ENCODE assay signal across 14 cellular contexts in the genomic region with DNA sequence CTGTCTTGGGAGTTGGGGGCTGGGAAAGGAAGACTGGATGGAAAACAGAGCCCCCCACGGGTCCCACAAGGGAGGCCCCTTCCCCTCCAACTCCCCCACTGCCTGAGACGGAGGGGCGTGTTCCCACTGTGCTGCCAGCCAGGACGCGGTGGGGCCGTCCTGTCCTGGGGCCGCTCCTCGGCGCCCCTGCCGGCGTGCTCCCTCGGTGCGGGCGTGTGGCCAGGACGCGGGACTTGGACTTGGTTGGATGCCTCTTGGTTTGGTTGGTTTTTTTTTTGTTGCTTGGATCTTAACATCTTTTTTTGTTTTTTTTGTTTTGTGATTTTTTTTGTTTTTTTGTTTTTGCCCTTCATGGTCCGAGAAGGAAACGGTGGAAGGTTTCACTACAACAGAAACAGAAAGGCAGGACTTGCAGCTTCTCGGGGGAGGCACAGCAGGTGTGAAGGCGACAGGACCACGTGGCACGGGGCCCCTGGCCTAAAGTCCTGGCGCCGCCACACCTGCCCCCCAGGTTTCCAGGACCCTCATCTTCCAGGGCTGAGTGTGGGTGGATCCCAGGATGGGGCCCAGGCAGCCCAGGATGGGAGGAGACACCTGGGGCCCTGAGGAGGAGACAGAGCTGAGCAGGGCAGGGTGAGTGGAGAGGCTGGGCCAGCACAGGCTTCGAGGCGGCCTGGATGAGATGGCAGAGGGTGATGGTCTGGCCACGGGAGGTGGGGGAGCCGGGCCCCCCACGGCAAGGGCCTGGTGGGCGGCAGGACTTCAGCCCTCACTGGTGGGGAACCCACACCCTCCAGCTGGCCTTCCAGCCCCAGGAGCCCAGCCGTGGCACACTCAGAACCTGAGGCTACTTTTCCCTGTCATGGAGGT. TPM values are rescaled to one million over a fixed set of nuclear protein-coding genes. Genes with fewer than 3 reads are reported as not detected.
DNase-seq lines count a peak whose midpoint lies in the region; ATAC-seq and TF ChIP-seq lines count a peak whose summit lies in the region.
"Had no signal": no experiment of that assay in that cellular context is flagged by ENCODE, and none has a peak within 500 bp of the region (broad histone marks: within the 10 kb centered on the region; RNA-seq: fewer than 3 reads in every experiment).

No MANE protein-coding gene starts in this region.

- no peak overlapping the region for H3K27ac ChIP-seq in upper lobe of right lung
- H3K27ac ChIP-seq: KMS-11 had no signal

- H3K9me3 ChIP-seq in upper lobe of right lung = no peaks in the 10 kb centered on the region

- H3K27me3 ChIP-seq in upper lobe of right lung = peaks cover 43% of the 10 kb centered on the region

- H3K4me3 Mint-ChIP-seq in activated naive CD4-positive, alpha-beta T cell treated with anti-CD3 and anti-CD28 coated beads, Interleukin-2, amount 50 U/mL, for 24 hours = no peak overlapping the region
- H3K4me3 Mint-ChIP-seq in activated naive CD4-positive, alpha-beta T cell treated with anti-CD3 and anti-CD28 coated beads for 36 hours = no peak overlapping the region
- H3K4me3 Mint-ChIP-seq: activated T-cell treated with anti-CD3 and anti-CD28 coated beads, Interleukin-2, amount 50 U/mL, for 4 hours had no signal

- peaks cover 6% of the 10 kb centered on the region for H3K27me3 Mint-ChIP-seq in activated naive CD4-positive, alpha-beta T cell treated with anti-CD3 and anti-CD28 coated beads, Interleukin-2, amount 50 U/mL, for 24 hours
- peaks cover 13% of the 10 kb centered on the region for H3K27me3 Mint-ChIP-seq in activated naive CD4-positive, alpha-beta T cell treated with anti-CD3 and anti-CD28 coated beads for 36 hours (ENCODE audit: low read depth)

- no peak for DNase-seq in activated naive CD4-positive, alpha-beta T cell treated with anti-CD3 and anti-CD28 coated beads for 36 hours
- peak; percentile 28 for DNase-seq in dermis blood vessel endothelial cell
- peak; percentile 59 for DNase-seq in iPS-NIHi7 (ENCODE audit: extremely low spot score)
- DNase-seq in upper lobe of right lung = no peak
- DNase-seq in GM10266 (ENCODE audit: extremely low spot score) = no peak
- no peak for DNase-seq in HPDE6-E6E7 (ENCODE audit: extremely low spot score)
- no peak for DNase-seq in inferior parietal cortex (ENCODE audit: extremely low spot score)
- DNase-seq: 8988T; activated T-cell treated with anti-CD3 and anti-CD28 coated beads, Interleukin-2, amount 50 U/mL, for 4 hours; central memory CD4-positive, alpha-beta T cell; NCI-H2171; SHP77 had no signal

- no peak overlapping the region for H3K4me3 ChIP-seq in upper lobe of right lung

- intact Hi-C loops in activated naive CD4-positive, alpha-beta T cell treated with anti-CD3 and anti-CD28 coated beads for 36 hours (cut with micrococcal nuclease) = no loop called here
- intact Hi-C loops in upper lobe of right lung (cut with DNase I) = no loop called here

- CTCF ChIA-PET in activated naive CD4-positive, alpha-beta T cell treated with anti-CD3 and anti-CD28 coated beads for 36 hours (lab: Charles Lee) = interaction anchor here (6.5 kb wide), 1 partner anchor 301 kb away, joined by 61 read pairs; no protein-coding TSS in a partner anchor

- H3K4me1 Mint-ChIP-seq in activated naive CD4-positive, alpha-beta T cell treated with anti-CD3 and anti-CD28 coated beads, Interleukin-2, amount 50 U/mL, for 24 hours = peaks cover 12% of the 10 kb centered on the region
- peaks cover 2% of the 10 kb centered on the region for H3K4me1 Mint-ChIP-seq in activated naive CD4-positive, alpha-beta T cell treated with anti-CD3 and anti-CD28 coated beads for 36 hours (ENCODE audit: low read depth)

- peak overlapping the region; percentile 84 for H3K27ac Mint-ChIP-seq in activated naive CD4-positive, alpha-beta T cell treated with anti-CD3 and anti-CD28 coated beads, Interleukin-2, amount 50 U/mL, for 24 hours
- no peak overlapping the region for H3K27ac Mint-ChIP-seq in activated naive CD4-positive, alpha-beta T cell treated with anti-CD3 and anti-CD28 coated beads for 36 hours

- no peaks in the 10 kb centered on the region for H3K4me1 ChIP-seq in upper lobe of right lung

- ATAC-seq in upper lobe of right lung = no peak
- ATAC-seq: activated T-cell treated with anti-CD3 and anti-CD28 coated beads, Interleukin-2, amount 50 U/mL, for 4 hours had no signal

- peaks cover 5% of the 10 kb centered on the region for H3K36me3 ChIP-seq in upper lobe of right lung

- peaks cover 2% of the 10 kb centered on the region for H3K36me3 Mint-ChIP-seq in activated naive CD4-positive, alpha-beta T cell treated with anti-CD3 and anti-CD28 coated beads, Interleukin-2, amount 50 U/mL, for 24 hours
- H3K36me3 Mint-ChIP-seq in activated naive CD4-positive, alpha-beta T cell treated with anti-CD3 and anti-CD28 coated beads for 36 hours (ENCODE audit: low read depth) = peaks cover 3% of the 10 kb centered on the region

- TF ChIP-seq CTCF in upper lobe of right lung (IDR thresholded peaks at IDR 0.05) = peak; percentile 26
- no peak for TF ChIP-seq CTCF in GM10266 (IDR thresholded peaks at IDR 0.05; ENCODE audit: control insufficient read depth, insufficient read depth, low read depth, missing control alignments)

- no peaks in the 10 kb centered on the region for H3K9me3 Mint-ChIP-seq in activated naive CD4-positive, alpha-beta T cell treated with anti-CD3 and anti-CD28 coated beads, Interleukin-2, amount 50 U/mL, for 24 hours
- no peaks in the 10 kb centered on the region for H3K9me3 Mint-ChIP-seq in activated naive CD4-positive, alpha-beta T cell treated with anti-CD3 and anti-CD28 coated beads for 36 hours
- H3K9me3 Mint-ChIP-seq: activated T-cell treated with anti-CD3 and anti-CD28 coated beads, Interleukin-2, amount 50 U/mL, for 4 hours had no signal

RNA-seq across cellular contexts. Expression of gene ENGASE, which starts 16.1 kb away (rescaled TPM):
- 10 to 100 TPM; 49.5 to 51.2 TPM for total RNA-seq in activated naive CD4-positive, alpha-beta T cell treated with anti-CD3 and anti-CD28 coated beads for 36 hours
- 6.8 and 19.6 TPM in 2 replicates for total RNA-seq in dermis blood vessel endothelial cell
- total RNA-seq in upper lobe of right lung = 58.2 TPM

Comparison
In these comparisons a context has a peak if more than half of its experiments do, and no peak if none do; other contexts are left out.
1. DNase-seq: peak in dermis blood vessel endothelial cell (single experiment) and iPS-NIHi7 (single experiment); none in activated naive CD4-positive, alpha-beta T cell treated with anti-CD3 and anti-CD28 coated beads for 36 hours (single experiment), upper lobe of right lung (single experiment), GM10266 (single experiment), HPDE6-E6E7 (single experiment) and inferior parietal cortex (single experiment).